ENCODE assay signal across 16 cellular contexts in the genomic region with DNA sequence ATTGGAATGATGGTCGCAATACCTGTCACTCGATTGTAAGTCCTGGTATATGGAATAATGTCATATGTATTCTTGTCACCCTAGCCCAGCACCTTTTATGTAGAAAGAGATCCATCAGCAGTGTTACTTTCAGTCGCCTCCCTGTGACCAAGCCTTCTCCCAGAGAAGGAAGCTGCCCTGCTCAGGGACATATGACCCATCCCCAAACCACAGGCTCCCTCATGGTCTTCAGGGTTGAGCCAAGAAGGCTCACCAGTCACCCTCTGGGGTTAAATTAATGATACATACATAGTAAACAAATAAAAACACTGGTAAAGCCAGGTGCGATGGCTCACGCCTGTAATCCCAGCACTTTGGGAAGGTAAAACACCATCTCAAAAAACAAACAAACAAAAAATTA. TPM values are rescaled to one million over a fixed set of nuclear protein-coding genes. Genes with fewer than 3 reads are reported as not detected.
DNase-seq lines count a peak whose midpoint lies in the region; ATAC-seq, FAIRE-seq and TF ChIP-seq lines count a peak whose summit lies in the region.
"Had no signal": no experiment of that assay in that cellular context is flagged by ENCODE, and none has a peak within 500 bp of the region (broad histone marks: within the 10 kb centered on the region; RNA-seq: fewer than 3 reads in every experiment).

No MANE protein-coding gene starts in this region.

- H3K9ac ChIP-seq in K562 (ENCODE audit: insufficient read depth in 1 of 2, low read depth in 2 of 2, low read length in 2 of 2) = peak overlapping the region; percentile 33 to 72; a peak in 2 of 4 replicates

- FAIRE-seq in K562 (lab: Jason Lieb, UNC) = peak; percentile 48
- FAIRE-seq: H54, HepG2 had no signal

- H3K36me3 ChIP-seq in CD4-positive, CD25-positive, alpha-beta regulatory T cell (ENCODE audit: control insufficient read depth, insufficient read depth, low read length) = no peaks in the 10 kb centered on the region
- H3K36me3 ChIP-seq in K562 (ENCODE audit: control insufficient read depth, insufficient read depth, low read length) = no peaks in the 10 kb centered on the region
- H3K36me3 ChIP-seq in gastrocnemius medialis = no peaks in the 10 kb centered on the region

- peak overlapping the region; percentile 74 for H2AFZ ChIP-seq in K562 (ENCODE audit: low read depth, low read length)

- intact Hi-C loops in K562 (cut with micrococcal nuclease) = no loop called here
- intact Hi-C loops in gastrocnemius medialis (cut with DNase I; ENCODE audit: low total_unique reads) = loop anchor here (10.0 kb wide), 2 partner anchors 767 to 1087 kb away; a partner anchor contains a TSS

- peak overlapping the region; percentile 48; the same call in 1 of the 2 replicates for H3K4me2 ChIP-seq in K562 (ENCODE audit: insufficient read depth, low read length)

- H3K4me1 Mint-ChIP-seq in CD4-positive, CD25-positive, alpha-beta regulatory T cell = peaks cover 4 to 35% (median 17%) of the 10 kb centered on the region in 4 donors

- no peak overlapping the region for H3K4me3 ChIP-seq in CD4-positive, CD25-positive, alpha-beta regulatory T cell (ENCODE audit: low read depth, low read length)
- H3K4me3 ChIP-seq in K562 = no peak overlapping the region
- no peak overlapping the region for H3K4me3 ChIP-seq in gastrocnemius medialis

- H3K27ac Mint-ChIP-seq in CD4-positive, CD25-positive, alpha-beta regulatory T cell = peak overlapping the region in 2 of 3 donors; percentile 53 to 76

- H4K20me1 ChIP-seq in K562 (replicated peaks; ENCODE audit: control insufficient read depth, insufficient read depth, low read length) = no peaks in the 10 kb centered on the region

- no peaks in the 10 kb centered on the region for H3K36me3 Mint-ChIP-seq in CD4-positive, CD25-positive, alpha-beta regulatory T cell
- H3K36me3 Mint-ChIP-seq: CD14-positive monocyte had no signal

- WGBS in K562 (ENCODE audit: insufficient coverage, low coverage, missing lambda C conversion rate) = 26% methylated on average over 5 of the region's 5 CpGs

- peaks cover 11% of the 10 kb centered on the region for H3K4me1 ChIP-seq in CD4-positive, CD25-positive, alpha-beta regulatory T cell (ENCODE audit: control insufficient read depth, insufficient read depth, low read length, poor library complexity, severe bottlenecking)
- peaks cover 22 to 27% of the 10 kb centered on the region in 2 experiments for H3K4me1 ChIP-seq in K562 (replicated peaks in 1 of 2; ENCODE audit: control insufficient read depth in 2 of 2, insufficient read depth in 2 of 2, low read length in 2 of 2)
- peaks cover 17 to 19% of the 10 kb centered on the region in 2 donors for H3K4me1 ChIP-seq in gastrocnemius medialis

- in situ Hi-C loops in K562 (cut with MboI) (no loop called here), gastrocnemius medialis (cut with MboI; ENCODE audit: low sequenced_read_pairs in 4 of 4) (loop anchor here in 2 of 4 donors (10.0 to 25.0 kb wide), 2 partner anchors 177 to 245 kb away; no protein-coding TSS in a partner anchor)

- CTCF ChIA-PET in K562 (lab: Yijun Ruan, JAX; ENCODE audit: low intra/inter-chr PET ratio) = no interaction called here

- no peaks in the 10 kb centered on the region for H3K27me3 ChIP-seq in CD4-positive, CD25-positive, alpha-beta regulatory T cell (ENCODE audit: control insufficient read depth, insufficient read depth, low read length)
- H3K27me3 ChIP-seq in K562 (ENCODE audit: control insufficient read depth in 2 of 2, insufficient read depth in 2 of 2, low read length in 2 of 2) = no peaks in the 10 kb centered on the region
- H3K27me3 ChIP-seq in gastrocnemius medialis = no peaks in the 10 kb centered on the region

- H3K9me3 ChIP-seq in CD4-positive, CD25-positive, alpha-beta regulatory T cell (ENCODE audit: control insufficient read depth in 2 of 2, low read length in 2 of 2) = no peaks in the 10 kb centered on the region
- H3K9me3 ChIP-seq in K562 (replicated peaks; ENCODE audit: control insufficient read depth, insufficient read depth, low read depth, low read length) (no peaks in the 10 kb centered on the region; the same call in 1 of the 2 replicates), gastrocnemius medialis (no peaks in the 10 kb centered on the region)

- peaks cover 2% of the 10 kb centered on the region for H3K79me2 ChIP-seq in K562 (ENCODE audit: control insufficient read depth, insufficient read depth, low read length)

- no peak for ATAC-seq in CD4-positive, CD25-positive, alpha-beta regulatory T cell (ENCODE audit: low read depth in 2 of 2)
- ATAC-seq in K562 (no peak), gastrocnemius medialis (no peak), GM18505 (IDR thresholded peaks at IDR 0.05; ENCODE audit: unreplicated experiment) (no peak), GM18498 (IDR thresholded peaks at IDR 0.05; ENCODE audit: unreplicated experiment) (no peak)
- ATAC-seq: HepG2 had no signal

- BruUV-seq in K562 (replicated peaks; lab: Mats Ljungman, UMichigan) = no TSS peak

- peaks cover 0 to 3% (median 0%) of the 10 kb centered on the region in 7 donors for H3K9me3 Mint-ChIP-seq in CD4-positive, CD25-positive, alpha-beta regulatory T cell
- H3K9me3 Mint-ChIP-seq: CD14-positive monocyte had no signal

- no peaks in the 10 kb centered on the region for H3K9me1 ChIP-seq in K562 (ENCODE audit: control insufficient read depth, insufficient read depth, low read length)

- H3K27me3 Mint-ChIP-seq in CD4-positive, CD25-positive, alpha-beta regulatory T cell = no peaks in the 10 kb centered on the region

- no peak for TF ChIP-seq POLR2A in K562 (conservative IDR thresholded peaks at IDR 0.05)
- no peak for TF ChIP-seq POLR2A in gastrocnemius medialis (IDR thresholded peaks at IDR 0.05)
- TF ChIP-seq POLR2A in GM18505 (IDR thresholded peaks at IDR 0.05; ENCODE audit: borderline replicate concordance, extremely low read depth, insufficient read depth, insufficient read length) = no peak

- no peak overlapping the region for H3K27ac ChIP-seq in CD4-positive, CD25-positive, alpha-beta regulatory T cell (ENCODE audit: insufficient read depth, low read length, poor library complexity, severe bottlenecking)
- H3K27ac ChIP-seq in K562 (ENCODE audit: extremely low read depth, low read depth, low read length) (peak overlapping the region; percentile 73), gastrocnemius medialis (peak overlapping the region; percentile 83 to 99 (median 97))

- TF ChIP-seq RAD21 in K562 (CRISPR knock-in tag; conservative IDR thresholded peaks at IDR 0.05 in 1 of 2, IDR thresholded peaks at IDR 0.05 in 1 of 2) = no peak

- no peak for TF ChIP-seq EP300 in K562 (IDR thresholded peaks at IDR 0.05; ENCODE audit: low read length)

- no peak for DNase-seq in CD4-positive, CD25-positive, alpha-beta regulatory T cell
- peak; percentile 53 for DNase-seq in OCI-M1 (lab: John Stamatoyannopoulos, UW)
- DNase-seq in K562 (ENCODE audit: extremely low read depth in 1 of 4, low spot score in 3 of 4) = peak in 1 of 4 experiments; percentile 52
- no peak for DNase-seq in gastrocnemius medialis
- DNase-seq in activated naive CD4-positive, alpha-beta T cell treated with Interleukin-2 at 50 U/mL for 16 hours = no peak
- DNase-seq: COR-L47; EL; Karpas-422; NCI-H1417; NCI-H1930; NK-92 treated with Interleukin-12 subunit alpha and Interleukin-12 subunit beta, amount 100 ng/mL, for 24 hours had no signal

- TF ChIP-seq CTCF in K562 (IDR thresholded peaks at IDR 0.05 in 2 of 3, conservative IDR thresholded peaks at IDR 0.05 in 1 of 3; ENCODE audit: insufficient read depth in 2 of 3, low read depth in 1 of 3, low read length in 3 of 3) (no peak), gastrocnemius medialis (IDR thresholded peaks at IDR 0.05 in 4 of 5, conservative IDR thresholded peaks at IDR 0.05 in 1 of 5) (no peak)

- POLR2A ChIA-PET in K562 (lab: Yijun Ruan, JAX) = interaction anchor here (0.6 to 0.8 kb wide), 2 partner anchors 16 to 976 kb away, joined by 3 read pairs; a partner anchor contains a TSS

- peak overlapping the region in 1 of 4 donors; percentile 49 for H3K4me3 Mint-ChIP-seq in CD4-positive, CD25-positive, alpha-beta regulatory T cell
- H3K4me3 Mint-ChIP-seq: CD14-positive monocyte had no signal

RNA-seq across cellular contexts. Expression of a gene that starts 4.6 kb away (rescaled TPM):
- total RNA-seq in CD4-positive, CD25-positive, alpha-beta regulatory T cell = 149 TPM
- 10 to 100 TPM; 14.0 to 15.4 (median 14.4) TPM for polyA plus RNA-seq in CD4-positive, CD25-positive, alpha-beta regulatory T cell
- total RNA-seq in K562 (2011; cell fraction: chromatin; rRNA removed; ENCODE audit: low replicate concordance) = 609 and 1,242 TPM in 2 replicates
- total RNA-seq in K562 (2011; cell fraction: nucleolus; rRNA removed) = 770 and 804 TPM in 2 replicates
- 668 and 702 TPM in 2 replicates for total RNA-seq in K562 (2011; cell fraction: nucleoplasm; rRNA removed)
- total RNA-seq in K562 (2014; rRNA removed) (62.3 and 73.1 TPM in 2 replicates), K562 (2014; rRNA removed; fragmentation: Illumina TruSeq; extraction: Trizol) (24.9 and 31.3 TPM in 2 replicates), K562 (2015; rRNA removed; fragmentation: Illumina TruSeq; extraction: Trizol) (35.4 and 36.3 TPM in 2 replicates), K562 (2021) (129 and 142 TPM in 2 replicates), gastrocnemius medialis (100 to 1,000 TPM; 239 to 437 (median 395) TPM)
- polyA plus RNA-seq in K562 (2011; rRNA removed) (85.1 and 148 TPM in 2 replicates), K562 (2014; fragmentation: Illumina TruSeq; extraction: Trizol) (93.6 and 109 TPM in 2 replicates), K562 (2014; fragmentation: Nextera tagmentation; extraction: Ambion mirVana) (1 to 10 TPM; 2.3 to 3.1 TPM), K562 (2014; rRNA removed) (113 and 119 TPM in 2 replicates)
- polyA plus RNA-seq in K562 (2011; cell fraction: cytosol; rRNA removed) = 115 and 120 TPM in 2 replicates
- 355 and 465 TPM in 2 replicates for polyA plus RNA-seq in K562 (2011; cell fraction: nucleus; rRNA removed)
- 147 and 220 TPM in 2 replicates for polyA plus RNA-seq in K562 (2012)
- 62.6 and 80.1 TPM in 2 replicates for polyA minus RNA-seq in K562 (2011; rRNA and poly(A)+ RNA removed)
- 71.4 and 82.5 TPM in 2 replicates for polyA minus RNA-seq in K562 (2011; cell fraction: cytosol; rRNA and poly(A)+ RNA removed)
- polyA minus RNA-seq in K562 (2011; cell fraction: nucleus; rRNA and poly(A)+ RNA removed) = 120 and 137 TPM in 2 replicates
- polyA plus RNA-seq: CD14-positive monocyte had no signal

RNA-seq across cellular contexts. Expression of a gene that starts 22.4 kb away (rescaled TPM):
- total RNA-seq in CD4-positive, CD25-positive, alpha-beta regulatory T cell = 251 TPM
- 100 to 1,000 TPM in 1 of 4 donors, 10 to 100 TPM in 3; 76.8 to 108 (median 93.3) TPM for polyA plus RNA-seq in CD4-positive, CD25-positive, alpha-beta regulatory T cell
- total RNA-seq in K562 (2011; cell fraction: chromatin; rRNA removed; ENCODE audit: low replicate concordance) = 5.6 and 9.6 TPM in 2 replicates
- 6.2 and 6.8 TPM in 2 replicates for total RNA-seq in K562 (2011; cell fraction: nucleolus; rRNA removed)
- total RNA-seq in K562 (2011; cell fraction: nucleoplasm; rRNA removed) = 4.9 and 5.9 TPM in 2 replicates
- 1.9 and 2.1 TPM in 2 replicates for total RNA-seq in K562 (2014; rRNA removed)
- 0.35 and 0.36 TPM in 2 replicates for total RNA-seq in K562 (2014; rRNA removed; fragmentation: Illumina TruSeq; extraction: Trizol)
- total RNA-seq in K562 (2015; rRNA removed; fragmentation: Illumina TruSeq; extraction: Trizol) = 0.65 and 1.0 TPM in 2 replicates
- total RNA-seq in K562 (2021) = 1.9 and 2.4 TPM in 2 replicates
- 0.71 and 2.1 TPM in 2 replicates for polyA plus RNA-seq in K562 (2011; rRNA removed)
- polyA plus RNA-seq in K562 (2011; cell fraction: cytosol; rRNA removed) = 1.4 and 2.3 TPM in 2 replicates
- polyA plus RNA-seq in K562 (2011; cell fraction: nucleus; rRNA removed) = 9.4 and 14.2 TPM in 2 replicates
- polyA plus RNA-seq in K562 (2012) = 1.6 and 4.0 TPM in 2 replicates
- polyA plus RNA-seq in K562 (2014; fragmentation: Illumina TruSeq; extraction: Trizol) = 0.59 and 1.00 TPM in 2 replicates
- under 1 TPM; 0.04 to 0.06 TPM for polyA plus RNA-seq in K562 (2014; fragmentation: Nextera tagmentation; extraction: Ambion mirVana)
- 2.0 and 3.4 TPM in 2 replicates for polyA plus RNA-seq in K562 (2014; rRNA removed)
- polyA minus RNA-seq in K562 (2011; rRNA and poly(A)+ RNA removed) = 0.77 and 0.99 TPM in 2 replicates
- polyA minus RNA-seq in K562 (2011; cell fraction: cytosol; rRNA and poly(A)+ RNA removed) = 2.5 TPM in 1 of 2 replicates, not detected in the other
- 1.1 and 1.8 TPM in 2 replicates for polyA minus RNA-seq in K562 (2011; cell fraction: nucleus; rRNA and poly(A)+ RNA removed)
- 1 to 10 TPM; 1.7 to 5.2 (median 2.1) TPM for total RNA-seq in gastrocnemius medialis
- total RNA-seq: HepG2 had no signal

Comparison
In these comparisons a context has a peak if more than half of its experiments do, and no peak if none do; other contexts are left out.
1. RNA of a gene that starts 22.4 kb away (total RNA-seq): 251 TPM in CD4-positive, CD25-positive, alpha-beta regulatory T cell (single experiment); 1.7 to 5.2 TPM in gastrocnemius medialis and 0.35 to 9.6 TPM in K562; every median in the first group is over 10 times any median in the second.